19 cellular contexts compared by ENCODE assay signal in the genomic region with DNA sequence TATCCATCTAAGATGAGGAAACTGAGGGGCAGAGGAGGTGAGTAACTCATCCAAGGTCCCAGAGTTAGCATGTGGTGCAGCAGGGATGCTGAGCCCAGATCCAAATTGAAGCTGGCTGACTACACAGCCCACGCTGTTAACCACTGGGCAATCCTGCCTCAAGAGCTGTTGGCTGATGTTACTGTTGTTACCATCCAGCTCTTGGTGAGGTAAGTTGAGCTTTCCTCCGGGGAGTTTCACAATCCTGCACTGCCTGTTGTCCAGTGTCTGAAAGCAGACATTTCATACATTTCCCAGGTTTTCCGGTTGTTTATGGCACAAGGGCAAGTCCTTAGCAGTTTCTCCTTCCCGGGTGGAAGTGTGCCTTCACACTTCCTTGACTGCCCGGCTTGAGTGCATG. TPM values are rescaled to one million over a fixed set of nuclear protein-coding genes. Genes with fewer than 3 reads are reported as not detected.
DNase-seq lines count a peak whose midpoint lies in the region; ATAC-seq and TF ChIP-seq lines count a peak whose summit lies in the region.
"Had no signal": no experiment of that assay in that cellular context is flagged by ENCODE, and none has a peak within 500 bp of the region (broad histone marks: within the 10 kb centered on the region; RNA-seq: fewer than 3 reads in every experiment).

No MANE protein-coding gene starts in this region.

- no peaks in the 10 kb centered on the region for H3K36me3 ChIP-seq in adipocyte (ENCODE audit: control insufficient read depth, insufficient read depth, low read length, severe bottlenecking)

- H3K4me1 Mint-ChIP-seq in activated CD8-positive, alpha-beta memory T cell treated with anti-CD3 and anti-CD28 coated beads, Interleukin-2, amount 10 ng/mL, durations not matched to agents 7 days and 5 days, result peaks cover 6% of the 10 kb centered on the region
- H3K4me1 Mint-ChIP-seq in osteocyte (ENCODE audit: unreplicated experiment), result no peaks in the 10 kb centered on the region

- CTCF ChIA-PET in activated CD8-positive, alpha-beta memory T cell treated with anti-CD3 and anti-CD28 coated beads, Interleukin-2, amount 10 ng/mL, durations not matched to agents 7 days and 5 days (lab: Charles Lee), result interaction anchor here (1.1 kb wide), 1 partner anchor 31 kb away, joined by 3 read pairs; no protein-coding TSS in a partner anchor

- peaks cover 14% of the 10 kb centered on the region for H3K9me3 ChIP-seq in adipocyte (ENCODE audit: control insufficient read depth, low read length)

- no peak overlapping the region for H3K9ac ChIP-seq in adipocyte (ENCODE audit: low read length)

- no peak overlapping the region for H3K4me3 Mint-ChIP-seq in activated CD8-positive, alpha-beta memory T cell treated with anti-CD3 and anti-CD28 coated beads, Interleukin-2, amount 10 ng/mL, durations not matched to agents 7 days and 5 days
- H3K4me3 Mint-ChIP-seq in osteocyte (ENCODE audit: unreplicated experiment), result no peak overlapping the region
- H3K4me3 Mint-ChIP-seq: IgD-negative memory B cell had no signal

- peaks cover 5% of the 10 kb centered on the region for H3K36me3 Mint-ChIP-seq in activated CD8-positive, alpha-beta memory T cell treated with anti-CD3 and anti-CD28 coated beads, Interleukin-2, amount 10 ng/mL, durations not matched to agents 7 days and 5 days
- H3K36me3 Mint-ChIP-seq in osteocyte (ENCODE audit: unreplicated experiment), result peaks cover 8% of the 10 kb centered on the region

- peak; percentile 28 for DNase-seq in activated CD8-positive, alpha-beta memory T cell treated with anti-CD3 and anti-CD28 coated beads for 24 hours
- DNase-seq in activated CD8-positive, alpha-beta memory T cell treated with anti-CD3 and anti-CD28 coated beads, Interleukin-2, amount 10 ng/mL, durations not matched to agents 7 days and 5 days, result no peak
- peak; percentile 8 for DNase-seq in adipocyte (ENCODE audit: low read depth)
- DNase-seq in fibroblast of pulmonary artery (ENCODE audit: low read depth), result peak; percentile 17
- DNase-seq in osteocyte (ENCODE audit: extremely low spot score, unreplicated experiment), result peak; percentile 53
- no peak for DNase-seq in COR-L47 (lab: John Stamatoyannopoulos, UW)
- no peak for DNase-seq in NCI-H524 (lab: John Stamatoyannopoulos, UW)
- DNase-seq in NCI-H2107 (lab: John Stamatoyannopoulos, UW), result no peak
- DNase-seq: 8988T, EL, GF-D8, GOT3, NCI-H1105 treated with DMSO at 0.1 percent for 48 hours, NCI-H2029 treated with DMSO at 0.1 percent for 48 hours, NCI-H2171 treated with DMSO at 0.1 percent for 48 hours, NCI-H526, OCI-M1 had no signal

- H3K27ac Mint-ChIP-seq in activated CD8-positive, alpha-beta memory T cell treated with anti-CD3 and anti-CD28 coated beads, Interleukin-2, amount 10 ng/mL, durations not matched to agents 7 days and 5 days, result no peak overlapping the region
- H3K27ac Mint-ChIP-seq in osteocyte (ENCODE audit: unreplicated experiment), result no peak overlapping the region
- H3K27ac Mint-ChIP-seq: IgD-negative memory B cell had no signal

- H3K9me3 Mint-ChIP-seq in activated CD8-positive, alpha-beta memory T cell treated with anti-CD3 and anti-CD28 coated beads, Interleukin-2, amount 10 ng/mL, durations not matched to agents 7 days and 5 days (ENCODE audit: low read depth), result peaks cover 9% of the 10 kb centered on the region
- H3K9me3 Mint-ChIP-seq in osteocyte (ENCODE audit: unreplicated experiment), result peaks cover 15% of the 10 kb centered on the region

- TF ChIP-seq CTCF in fibroblast of pulmonary artery (IDR thresholded peaks at IDR 0.05; ENCODE audit: low read length, missing control alignments), result no peak
- TF ChIP-seq CTCF in osteocyte (IDR thresholded peaks at IDR 0.05), result no peak

- ATAC-seq in activated CD8-positive, alpha-beta memory T cell treated with anti-CD3 and anti-CD28 coated beads, Interleukin-2, amount 10 ng/mL, durations not matched to agents 7 days and 5 days, result no peak
- ATAC-seq: HCT116 had no signal

- H3K4me3 ChIP-seq in adipocyte (ENCODE audit: low read length) (no peak overlapping the region), fibroblast of pulmonary artery (replicated peaks; ENCODE audit: low read depth, low read length) (no peak overlapping the region)

- peaks cover 31% of the 10 kb centered on the region for H3K27me3 Mint-ChIP-seq in activated CD8-positive, alpha-beta memory T cell treated with anti-CD3 and anti-CD28 coated beads, Interleukin-2, amount 10 ng/mL, durations not matched to agents 7 days and 5 days
- peaks cover 21% of the 10 kb centered on the region for H3K27me3 Mint-ChIP-seq in osteocyte (ENCODE audit: unreplicated experiment)

- peaks cover 10% of the 10 kb centered on the region for H3K4me1 ChIP-seq in adipocyte (ENCODE audit: control insufficient read depth, insufficient read depth, low read length)

- peaks cover 4% of the 10 kb centered on the region for H3K27me3 ChIP-seq in adipocyte (replicated peaks; ENCODE audit: control insufficient read depth, insufficient read depth, low read length)

RNA-seq across cellular contexts. Expression of a gene that starts 14.5 kb away (rescaled TPM):
- total RNA-seq in activated CD8-positive, alpha-beta memory T cell treated with anti-CD3 and anti-CD28 coated beads, Interleukin-2, amount 10 ng/mL, durations not matched to agents 7 days and 5 days, result under 1 TPM in 1 of 2 experiments, not detected in 1; 0.15 TPM
- 1.3 and 1.8 TPM in 2 replicates for total RNA-seq in osteocyte

RNA-seq across cellular contexts. Expression of a gene that starts 53.7 kb away (rescaled TPM):
- total RNA-seq in activated CD8-positive, alpha-beta memory T cell treated with anti-CD3 and anti-CD28 coated beads, Interleukin-2, amount 10 ng/mL, durations not matched to agents 7 days and 5 days, result under 1 TPM in 1 of 2 experiments, not detected in 1; 0.09 TPM
- 2.0 and 2.7 TPM in 2 replicates for total RNA-seq in osteocyte

Comparison
In these comparisons a context has a peak if more than half of its experiments do, and no peak if none do; other contexts are left out.
1. DNase-seq: peak in activated CD8-positive, alpha-beta memory T cell treated with anti-CD3 and anti-CD28 coated beads for 24 hours (single experiment), adipocyte (single experiment), fibroblast of pulmonary artery (single experiment) and osteocyte (single experiment); none in activated CD8-positive, alpha-beta memory T cell treated with anti-CD3 and anti-CD28 coated beads, Interleukin-2, amount 10 ng/mL, durations not matched to agents 7 days and 5 days (single experiment), COR-L47 (single experiment), NCI-H524 (0 of 2) and NCI-H2107 (single experiment).